1 cellular context compared by ENCODE assay signal in genomic region chr6:27809939-27810767, GRCh38.
A peak's percentile ranks its signal among the peaks of the same experiment; 100 is the strongest.
TF ChIP-seq lines count a peak whose summit lies in the region.

No MANE protein-coding gene starts in this region.

TF ChIP-seq in GM12878, 131 proteins besides CTCF, POLR2A, EP300 and RAD21 (continued from another document):
- TF ChIP-seq TCF3 (IDR thresholded peaks at IDR 0.05; ENCODE audit: borderline replicate concordance, insufficient read depth, low read depth, low read length) (peak; percentile 98), SMAD1 (IDR thresholded peaks at IDR 0.05; ENCODE audit: low read depth, partially characterized antibody) (peak; percentile 98), BACH1 (IDR thresholded peaks at IDR 0.05; ENCODE audit: borderline replicate concordance) (peak; percentile 93), HSF1 (IDR thresholded peaks at IDR 0.05; ENCODE audit: low read depth, low read length) (no peak), YY1 (IDR thresholded peaks at IDR 0.05; ENCODE audit: low read depth, low read length) (peak; percentile 90), PBX3 (IDR thresholded peaks at IDR 0.05; ENCODE audit: insufficient replicate concordance, low read depth, low read length) (no peak), SP1 (IDR thresholded peaks at IDR 0.05; ENCODE audit: low read depth, low read length) (peak; percentile 73), ETV6 (conservative IDR thresholded peaks at IDR 0.05 in 1 of 2, IDR thresholded peaks at IDR 0.05 in 1 of 2; ENCODE audit: borderline replicate concordance in 1 of 2, low read depth in 1 of 2) (peak in 1 of 2 experiments; percentile 15; a peak in 1 of 4 replicates), SKIL (IDR thresholded peaks at IDR 0.05; ENCODE audit: low read depth, poor library complexity, severe bottlenecking) (no peak), ZNF687 (IDR thresholded peaks at IDR 0.05) (peak; percentile 96), NR2C1 (IDR thresholded peaks at IDR 0.05) (no peak), RCOR1 (conservative IDR thresholded peaks at IDR 0.05; ENCODE audit: low read depth, low read length) (no peak), IRF4 (IDR thresholded peaks at IDR 0.05; ENCODE audit: low read depth, low read length) (no peak), USF2 (IDR thresholded peaks at IDR 0.05; ENCODE audit: borderline replicate concordance, low read depth, low read length) (no peak), SUZ12 (IDR thresholded peaks at IDR 0.05; ENCODE audit: unreplicated experiment) (no peak), RFX5 (IDR thresholded peaks at IDR 0.05; ENCODE audit: low read depth, low read length) (peak; percentile 78), BMI1 (IDR thresholded peaks at IDR 0.05; ENCODE audit: borderline replicate concordance) (no peak), BCL3 (IDR thresholded peaks at IDR 0.05; ENCODE audit: borderline replicate concordance, insufficient read depth, low read depth, low read length, poor library complexity, severe bottlenecking) (peak; percentile 44), FOS (IDR thresholded peaks at IDR 0.05; ENCODE audit: borderline replicate concordance, extremely low read depth, insufficient read length) (peak; percentile 33), MLLT1 (IDR thresholded peaks at IDR 0.05) (peak; percentile 98), KLF5 (IDR thresholded peaks at IDR 0.05; ENCODE audit: partially characterized antibody) (peak; percentile 66), FOXM1 (IDR thresholded peaks at IDR 0.05; ENCODE audit: low read depth, low read length) (0 out of 2 replicates have a peak, but pooled peaks have one; percentile 14), NR2C2 (IDR thresholded peaks at IDR 0.05; ENCODE audit: borderline replicate concordance, control insufficient read depth, insufficient read length, low read depth) (no peak), CEBPZ (IDR thresholded peaks at IDR 0.05; ENCODE audit: low read depth, low read length) (no peak), IKZF2 (IDR thresholded peaks at IDR 0.05) (no peak; a peak in 1 of 4 replicates), MAX (IDR thresholded peaks at IDR 0.05; ENCODE audit: low read depth, low read length) (no peak), ZNF217 (IDR thresholded peaks at IDR 0.05) (no peak), RB1 (IDR thresholded peaks at IDR 0.05; ENCODE audit: borderline replicate concordance) (peak; percentile 85; the same call in 1 of the 2 replicates), IRF5 (IDR thresholded peaks at IDR 0.05; ENCODE audit: borderline replicate concordance) (no peak), JUND (IDR thresholded peaks at IDR 0.05; ENCODE audit: low read depth, low read length) (no peak), ELK1 (IDR thresholded peaks at IDR 0.05; ENCODE audit: low read depth, low read length) (0 out of 2 replicates have a peak, but pooled peaks have one; percentile 27), CHD4 (IDR thresholded peaks at IDR 0.05) (no peak), RAD51 (IDR thresholded peaks at IDR 0.05) (no peak), POLR2AphosphoS2 (IDR thresholded peaks at IDR 0.05; ENCODE audit: low read depth, low read length) (peak; percentile 100), ZNF274 (IDR thresholded peaks at IDR 0.05; ENCODE audit: insufficient read depth, insufficient read length) (no peak), GATAD2B (conservative IDR thresholded peaks at IDR 0.05; ENCODE audit: low read depth) (peak; percentile 71; the same call in 1 of the 2 replicates), ZNF207 (IDR thresholded peaks at IDR 0.05; ENCODE audit: borderline replicate concordance) (peak; percentile 80; the same call in 1 of the 2 replicates), CBFB (IDR thresholded peaks at IDR 0.05; ENCODE audit: low read depth) (peak; percentile 97), SRF (IDR thresholded peaks at IDR 0.05; ENCODE audit: low read depth in 2 of 2, low read length in 2 of 2) (peak in 1 of 2 experiments; percentile 49; a peak in 1 of 4 replicates), WRNIP1 (IDR thresholded peaks at IDR 0.05; ENCODE audit: borderline replicate concordance, low read depth, low read length) (no peak)
